ENCODE assay signal across 8 cellular contexts in the genomic region with DNA sequence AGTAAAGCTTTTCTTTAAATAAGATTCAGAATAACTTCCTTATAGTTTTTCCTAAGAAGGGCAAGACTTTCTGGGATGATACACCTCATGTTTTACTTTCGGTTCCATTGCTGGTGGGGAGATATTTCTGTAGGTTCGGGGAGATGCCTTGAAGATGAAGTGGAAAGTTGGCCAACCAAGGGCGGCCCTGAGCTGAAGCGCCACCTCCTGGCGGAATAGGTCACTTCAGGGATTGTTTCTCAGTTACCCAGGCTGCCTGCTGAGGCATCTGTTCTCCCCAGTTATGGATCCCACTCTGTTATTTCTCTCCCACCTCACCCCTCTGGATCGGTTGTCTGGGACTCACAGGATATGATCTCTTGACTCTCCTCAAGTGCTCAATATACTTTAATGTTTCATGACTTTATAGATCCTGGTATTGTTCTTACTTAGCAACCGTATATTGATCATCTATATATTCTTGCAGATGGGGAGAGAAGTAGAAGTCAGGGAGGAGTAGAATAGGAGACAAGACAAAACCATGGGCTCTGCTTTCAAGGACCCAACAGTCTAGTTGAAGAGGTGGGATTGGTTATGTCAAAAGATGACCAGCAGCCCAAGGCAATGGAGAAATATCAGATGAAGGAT.
DNase-seq lines count a peak whose midpoint lies in the region; ATAC-seq and TF ChIP-seq lines count a peak whose summit lies in the region.

No MANE protein-coding gene starts in this region.

- TF ChIP-seq CTCF in astrocyte of the spinal cord (IDR thresholded peaks at IDR 0.05; ENCODE audit: low read depth, low read length) = peak; percentile 69

- DNase-seq in DMS 273 (lab: John Stamatoyannopoulos, UW; ENCODE audit: unreplicated experiment) (peak; percentile 70), DMS 273 treated with DMSO at 0.1 percent for 48 hours (lab: John Stamatoyannopoulos, UW) (no peak), HUDEP-2 (lab: John Stamatoyannopoulos, UW; ENCODE audit: unreplicated experiment in 76 of 76) (peak in 48 of 76 experiments; percentile 1 to 61 (median 26)), T-helper 9 cell (peak; percentile 60), astrocyte of the spinal cord (ENCODE audit: low read depth, low spot score) (peak; percentile 36), kidney glomerular epithelial cell (lab: John Stamatoyannopoulos, UW) (peak; percentile 15)
- peak; percentile 35 to 60 (median 46) for DNase-seq in stimulated activated CD4-positive, alpha-beta T cell treated with anti-CD3 and anti-CD28 coated beads, TNF-alpha, amount 100 ng/mL, for 24 hours (ENCODE audit: low read depth in 3 of 3)

- ATAC-seq in GM21529 (IDR thresholded peaks at IDR 0.05; ENCODE audit: unreplicated experiment) = peak; percentile 97

- H3K4me3 ChIP-seq in astrocyte of the spinal cord (ENCODE audit: low read depth, low read length) = no peak overlapping the region

- in situ Hi-C loops in astrocyte of the spinal cord (cut with HindIII; ENCODE audit: low sequenced_read_pairs) = no loop called here
